ENCODE assay signal across 22 cellular contexts in genomic region chr3:141268281-141268680, GRCh38. TPM values are rescaled to one million over a fixed set of nuclear protein-coding genes. Genes with fewer than 3 reads are reported as not detected.
DNase-seq lines count a peak whose midpoint lies in the region; ATAC-seq and TF ChIP-seq lines count a peak whose summit lies in the region.
"Had no signal": no experiment of that assay in that cellular context is flagged by ENCODE, and none has a peak within 500 bp of the region (broad histone marks: within the 10 kb centered on the region; RNA-seq: fewer than 3 reads in every experiment).

No MANE protein-coding gene starts in this region.

- TF ChIP-seq CTCF in coronary artery (IDR thresholded peaks at IDR 0.05) (no peak), RWPE1 (conservative IDR thresholded peaks at IDR 0.05; ENCODE audit: low read depth) (no peak)

- H3K4me1 Mint-ChIP-seq in activated T-cell treated with anti-CD3 and anti-CD28 coated beads, Interleukin-2, amount 50 U/mL, for 24 hours (ENCODE audit: low read depth), result peaks cover 38% of the 10 kb centered on the region
- peaks cover 20% of the 10 kb centered on the region for H3K4me1 Mint-ChIP-seq in stimulated activated memory B cell treated with anti-CD40 and anti-IgM and Interleukin-4, amounts not matched to agents 10 μg/mL and 1 μg/mL and 100 μg/mL, for 72 hours

- H3K36me3 Mint-ChIP-seq in activated T-cell treated with anti-CD3 and anti-CD28 coated beads, Interleukin-2, amount 50 U/mL, for 24 hours (ENCODE audit: low read depth), result peaks cover 4% of the 10 kb centered on the region
- H3K36me3 Mint-ChIP-seq in stimulated activated memory B cell treated with anti-CD40 and anti-IgM and Interleukin-4, amounts not matched to agents 10 μg/mL and 1 μg/mL and 100 μg/mL, for 72 hours, result no peaks in the 10 kb centered on the region

- no peaks in the 10 kb centered on the region for H3K27me3 Mint-ChIP-seq in activated T-cell treated with anti-CD3 and anti-CD28 coated beads, Interleukin-2, amount 50 U/mL, for 24 hours
- no peaks in the 10 kb centered on the region for H3K27me3 Mint-ChIP-seq in stimulated activated memory B cell treated with anti-CD40 and anti-IgM and Interleukin-4, amounts not matched to agents 10 μg/mL and 1 μg/mL and 100 μg/mL, for 72 hours

- H3K4me3 Mint-ChIP-seq in activated T-cell treated with anti-CD3 and anti-CD28 coated beads, Interleukin-2, amount 50 U/mL, for 24 hours, result peak overlapping the region; percentile 76
- H3K4me3 Mint-ChIP-seq in stimulated activated memory B cell treated with anti-CD40 and anti-IgM and Interleukin-4, amounts not matched to agents 10 μg/mL and 1 μg/mL and 100 μg/mL, for 72 hours, result no peak overlapping the region
- H3K4me3 Mint-ChIP-seq: WTC11 had no signal

- H3K9me3 Mint-ChIP-seq in activated T-cell treated with anti-CD3 and anti-CD28 coated beads, Interleukin-2, amount 50 U/mL, for 24 hours, result no peaks in the 10 kb centered on the region
- no peaks in the 10 kb centered on the region for H3K9me3 Mint-ChIP-seq in stimulated activated memory B cell treated with anti-CD40 and anti-IgM and Interleukin-4, amounts not matched to agents 10 μg/mL and 1 μg/mL and 100 μg/mL, for 72 hours
- H3K9me3 Mint-ChIP-seq: WTC11 had no signal

- H3K27ac ChIP-seq in coronary artery (no peak overlapping the region), RWPE1 (no peak overlapping the region)
- H3K27ac ChIP-seq: ascending aorta, GM23248, psoas muscle, vagina had no signal

- H3K4me3 ChIP-seq in coronary artery, result no peak overlapping the region
- H3K4me3 ChIP-seq: ascending aorta, GM12878, GM23248, psoas muscle, vagina had no signal

- no peak for ATAC-seq in stimulated activated memory B cell treated with anti-CD40 and anti-IgM and Interleukin-4, amounts not matched to agents 10 μg/mL and 1 μg/mL and 100 μg/mL, for 72 hours
- no peak for ATAC-seq in GM21529 (IDR thresholded peaks at IDR 0.05; ENCODE audit: unreplicated experiment)
- ATAC-seq: GM12878, Panc1, psoas muscle, WTC11 had no signal

- POLR2A ChIA-PET in RWPE1 (lab: Yijun Ruan, JAX; ENCODE audit: low non-redundant PET), result no interaction called here

- CTCF ChIA-PET in RWPE1 (lab: Yijun Ruan, JAX), result no interaction called here

- H3K27ac Mint-ChIP-seq in activated T-cell treated with anti-CD3 and anti-CD28 coated beads, Interleukin-2, amount 50 U/mL, for 24 hours, result peak overlapping the region; percentile 86
- peak overlapping the region; percentile 74 for H3K27ac Mint-ChIP-seq in stimulated activated memory B cell treated with anti-CD40 and anti-IgM and Interleukin-4, amounts not matched to agents 10 μg/mL and 1 μg/mL and 100 μg/mL, for 72 hours
- H3K27ac Mint-ChIP-seq: WTC11 had no signal

- DNase-seq in activated T-cell treated with anti-CD3 and anti-CD28 coated beads, Interleukin-2, amount 50 U/mL, for 24 hours, result no peak
- DNase-seq in activated T-cell treated with anti-CD3 and anti-CD28 coated beads, Interleukin-2, amount 50 U/mL, for 1 hour, result no peak
- DNase-seq in SK-N-DZ (ENCODE audit: low spot score) (peak; percentile 78), coronary artery (ENCODE audit: low spot score) (peak; percentile 29), RWPE1 (ENCODE audit: low spot score) (no peak)
- DNase-seq in central memory CD4-positive, alpha-beta T cell, result no peak
- DNase-seq: Caco-2; cortex of kidney; GM23248; NCI-H1048; NCI-H69; psoas muscle; spleen; stimulated activated naive CD4-positive, alpha-beta T cell treated with Interleukin-2 at 50 U/mL for 16 hours; SW 1271 had no signal

RNA-seq across cellular contexts. Expression of gene PXYLP1, which starts 36.7 kb away (rescaled TPM):
- polyA plus RNA-seq in SK-N-DZ (2014; cell fraction: cytosol; rRNA removed), result 52.2 and 74.8 TPM in 2 replicates
- 40.2 and 52.9 TPM in 2 replicates for polyA plus RNA-seq in SK-N-DZ (2014; cell fraction: nucleus; rRNA removed)

Comparison
In these comparisons a context has a peak if more than half of its experiments do, and no peak if none do; other contexts are left out.
1. DNase-seq: peak in SK-N-DZ (single experiment) and coronary artery (single experiment); none in activated T-cell treated with anti-CD3 and anti-CD28 coated beads, Interleukin-2, amount 50 U/mL, for 24 hours (single experiment), activated T-cell treated with anti-CD3 and anti-CD28 coated beads, Interleukin-2, amount 50 U/mL, for 1 hour (single experiment), central memory CD4-positive, alpha-beta T cell (single experiment) and RWPE1 (single experiment).